Comparison of ENCODE assay signal across 19 cellular contexts in genomic region chr4:15482346-15482745, GRCh38. TPM values are rescaled to one million over a fixed set of nuclear protein-coding genes. Genes with fewer than 3 reads are reported as not detected.
DNase-seq lines count a peak whose midpoint lies in the region; TF ChIP-seq lines count a peak whose summit lies in the region.
"Had no signal": no experiment of that assay in that cellular context is flagged by ENCODE, and none has a peak within 500 bp of the region (broad histone marks: within the 10 kb centered on the region; RNA-seq: fewer than 3 reads in every experiment).

No MANE protein-coding gene starts in this region.

- intact Hi-C loops in left ventricle myocardium inferior (cut with micrococcal nuclease): no loop called here
- intact Hi-C loops in head of caudate nucleus (cut with DNase I): loop anchor here (10.0 kb wide), 1 partner anchor 392 kb away; no protein-coding TSS in a partner anchor

- no peak overlapping the region for H3K4me3 ChIP-seq in left ventricle myocardium inferior
- H3K4me3 ChIP-seq in right atrium auricular region: no peak overlapping the region
- peak overlapping the region; percentile 11 for H3K4me3 ChIP-seq in WERI-Rb-1 (ENCODE audit: low read depth, low read length)
- no peak overlapping the region for H3K4me3 ChIP-seq in stomach smooth muscle (ENCODE audit: low read length in 2 of 2)
- H3K4me3 ChIP-seq: A549, GM23338 had no signal

- no peak for DNase-seq in left ventricle myocardium inferior
- DNase-seq in right atrium auricular region (ENCODE audit: low spot score): no peak
- peak; percentile 91 for DNase-seq in WERI-Rb-1
- DNase-seq in head of caudate nucleus: no peak
- no peak for DNase-seq in HuH-7 (ENCODE audit: low spot score)
- DNase-seq in NCI-H526 treated with DMSO at 0.1 percent for 48 hours (lab: John Stamatoyannopoulos, UW): no peak
- DNase-seq: AML-193; Caco-2; CD4-positive, alpha-beta T cell; DMS153; DMS79; GDM1; HCEC 1CT had no signal

- H3K4me1 ChIP-seq in left ventricle myocardium inferior (peaks cover 18% of the 10 kb centered on the region), right atrium auricular region (no peaks in the 10 kb centered on the region), stomach smooth muscle (ENCODE audit: control insufficient read depth, insufficient read depth, low read length) (peaks cover 24% of the 10 kb centered on the region)
- H3K4me1 ChIP-seq: Caco-2 had no signal

- H3K9ac ChIP-seq in stomach smooth muscle (ENCODE audit: low read length in 2 of 2): no peak overlapping the region

- H3K27me3 ChIP-seq in left ventricle myocardium inferior (ENCODE audit: low read depth): no peaks in the 10 kb centered on the region
- H3K27me3 ChIP-seq in right atrium auricular region: no peaks in the 10 kb centered on the region
- H3K27me3 ChIP-seq in WERI-Rb-1 (ENCODE audit: insufficient read depth, low read depth, severe bottlenecking): no peaks in the 10 kb centered on the region
- H3K27me3 ChIP-seq in stomach smooth muscle (ENCODE audit: control insufficient read depth in 1 of 2, insufficient read depth in 2 of 2, low read length in 2 of 2): no peaks in the 10 kb centered on the region

- H3K27ac ChIP-seq in left ventricle myocardium inferior (replicated peaks): peak overlapping the region; percentile 77
- H3K27ac ChIP-seq in right atrium auricular region: peak overlapping the region in 1 of 2 donors; percentile 3
- peak overlapping the region; percentile 83 for H3K27ac ChIP-seq in WERI-Rb-1
- H3K27ac ChIP-seq in stomach smooth muscle (ENCODE audit: low read length): peak overlapping the region; percentile 19
- H3K27ac ChIP-seq: 22Rv1, A549, C4-2B had no signal

- H3K36me3 ChIP-seq in left ventricle myocardium inferior (peaks cover 28% of the 10 kb centered on the region), right atrium auricular region (peaks cover 3% of the 10 kb centered on the region), WERI-Rb-1 (peaks cover 7% of the 10 kb centered on the region), stomach smooth muscle (ENCODE audit: control insufficient read depth in 2 of 2, insufficient read depth in 2 of 2, low read length in 2 of 2) (peaks cover 26 to 30% of the 10 kb centered on the region in 2 donors)

- peaks cover 22% of the 10 kb centered on the region for H3K9me3 ChIP-seq in left ventricle myocardium inferior (replicated peaks)
- H3K9me3 ChIP-seq in right atrium auricular region: peaks cover 3 to 4% of the 10 kb centered on the region in 2 donors
- peaks cover 3% of the 10 kb centered on the region for H3K9me3 ChIP-seq in WERI-Rb-1 (ENCODE audit: severe bottlenecking)
- no peaks in the 10 kb centered on the region for H3K9me3 ChIP-seq in stomach smooth muscle (ENCODE audit: control insufficient read depth in 2 of 2, low read length in 2 of 2)
- H3K9me3 ChIP-seq: A549, Caco-2 had no signal

- TF ChIP-seq CTCF in left ventricle myocardium inferior (IDR thresholded peaks at IDR 0.05; ENCODE audit: borderline replicate concordance) (no peak), right atrium auricular region (IDR thresholded peaks at IDR 0.05) (no peak), WERI-Rb-1 (IDR thresholded peaks at IDR 0.05; ENCODE audit: low read depth, low read length) (no peak)

RNA-seq across cellular contexts. Expression of gene CC2D2A, which starts 12.7 kb away (rescaled TPM):
- total RNA-seq in left ventricle myocardium inferior (9.6 TPM), right atrium auricular region (1 to 10 TPM; 6.1 to 8.0 TPM)
- total RNA-seq: CD4-positive, alpha-beta T cell had no signal

RNA-seq across cellular contexts. Expression of gene C1QTNF7, which starts 54.5 kb away (rescaled TPM):
- total RNA-seq in left ventricle myocardium inferior (2.4 TPM), right atrium auricular region (1 to 10 TPM; 1.0 to 2.9 TPM)
- total RNA-seq: Caco-2; CD4-positive, alpha-beta T cell; Daoy; GM23338 had no signal
